Comparison of ENCODE assay signal across 1 cellular context in the genomic region with DNA sequence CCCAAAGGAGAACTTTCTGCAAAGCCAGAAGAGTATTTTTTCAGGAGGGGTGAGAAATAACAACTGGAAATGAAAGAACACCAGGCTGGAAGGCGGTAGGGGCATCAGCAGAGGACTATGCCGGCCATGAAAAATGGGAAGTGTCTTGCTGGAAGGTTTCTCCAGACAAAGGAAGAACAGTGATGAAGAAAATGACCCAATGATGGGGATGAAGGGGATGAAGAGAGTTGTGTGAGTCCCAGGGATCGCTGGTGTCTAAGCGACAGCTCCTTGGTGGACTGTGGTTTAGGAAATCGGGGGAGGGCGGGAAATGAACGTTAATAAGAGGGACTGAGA.
TF ChIP-seq lines count a peak whose summit lies in the region.

No MANE protein-coding gene starts in this region.

TF ChIP-seq in A549, 52 proteins besides CTCF, POLR2A, EP300 and RAD21 (continued from another document):
- no peak for TF ChIP-seq FOSB (CRISPR knock-in tag; IDR thresholded peaks at IDR 0.05)
